In the genomic region with DNA sequence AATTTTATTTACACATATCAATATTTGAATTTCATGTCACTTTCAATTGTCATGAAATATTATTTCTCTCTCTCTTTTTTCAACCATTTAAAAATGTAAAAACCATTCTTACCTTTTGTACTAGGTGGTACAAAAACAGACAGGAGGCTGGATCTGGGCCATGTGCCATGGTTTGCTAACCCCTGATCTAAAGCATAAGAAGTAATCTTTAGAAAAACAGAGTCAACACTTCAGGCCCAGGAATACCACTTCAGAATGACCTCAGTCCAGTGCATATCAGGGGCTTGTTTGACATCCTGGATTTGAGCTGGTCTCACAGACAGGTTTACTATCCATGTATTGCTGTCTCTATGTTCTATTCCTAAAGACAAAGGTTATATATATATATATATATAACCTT, we compare ENCODE assay signal across 9 cellular contexts.
"Had no signal": no experiment of that assay in that cellular context is flagged by ENCODE, and none has a peak within 500 bp of the region (broad histone marks: within the 10 kb centered on the region; RNA-seq: fewer than 3 reads in every experiment).

No MANE protein-coding gene starts in this region.

- ATAC-seq: HCT116, HepG2 had no signal

- H3K27ac Mint-ChIP-seq: HFFc6, IgD-negative memory B cell had no signal

- H3K27ac ChIP-seq: GM23248, HL-60 had no signal

- DNase-seq: GM23248, GOT3, H7, HFFc6 had no signal

- H3K4me1 ChIP-seq: HAP-1 had no signal

- H3K36me3 ChIP-seq: HAP-1 had no signal

- H3K9me3 ChIP-seq: HAP-1 had no signal

- H3K4me1 Mint-ChIP-seq: IgD-negative memory B cell had no signal

- H3K4me3 Mint-ChIP-seq: HFFc6, IgD-negative memory B cell had no signal

- H3K4me3 ChIP-seq: GM23248, HAP-1 had no signal

- H3K36me3 Mint-ChIP-seq: IgD-negative memory B cell had no signal
